Comparison of ENCODE assay signal across 24 cellular contexts in the genomic region with DNA sequence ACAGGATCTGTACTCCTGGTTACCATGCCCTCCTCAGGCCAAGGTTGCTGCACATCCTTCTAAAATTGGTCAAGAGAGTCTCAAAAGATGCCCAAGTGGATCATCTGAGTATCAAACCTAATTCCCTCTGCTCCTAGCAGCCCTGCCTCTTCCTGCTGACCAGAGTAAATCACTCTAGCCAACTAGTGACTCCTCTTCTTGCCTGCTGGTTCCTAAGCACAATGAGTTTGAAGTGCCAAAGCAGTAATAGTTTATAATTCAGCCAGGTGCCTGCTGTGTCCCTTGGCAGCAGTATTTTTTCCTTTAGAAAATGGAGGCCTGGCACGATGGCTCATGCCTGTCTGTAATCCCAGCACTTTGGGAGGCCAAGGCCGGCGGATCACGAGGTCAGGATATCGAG.
DNase-seq lines count a peak whose midpoint lies in the region; FAIRE-seq and TF ChIP-seq lines count a peak whose summit lies in the region.
"Had no signal": no experiment of that assay in that cellular context is flagged by ENCODE, and none has a peak within 500 bp of the region (broad histone marks: within the 10 kb centered on the region; RNA-seq: fewer than 3 reads in every experiment).

No MANE protein-coding gene starts in this region.

- TF ChIP-seq POLR2A in H1 (IDR thresholded peaks at IDR 0.05; ENCODE audit: control extremely low read depth in 1 of 2, low read depth in 2 of 2, low read length in 2 of 2), result no peak

- no peaks in the 10 kb centered on the region for H3K4me1 ChIP-seq in H1 (replicated peaks in 1 of 4; ENCODE audit: control insufficient read depth in 3 of 4, insufficient read depth in 4 of 4, low read length in 3 of 4)
- no peaks in the 10 kb centered on the region for H3K4me1 ChIP-seq in OCI-LY7 (ENCODE audit: insufficient read depth, low read length, poor library complexity, severe bottlenecking)
- H3K4me1 ChIP-seq: A549; BE2C; BLaER1 treated with 17β-estradiol and CSF1 and Interleukin-3, amounts not matched to agents 10 nM and 100 nM had no signal

- no TSS peak for BruUV-seq in OCI-LY7 (replicated peaks; lab: Mats Ljungman, UMichigan)

- no peak overlapping the region; the same call in 1 of the 2 replicates for H2AK5ac ChIP-seq in H1 (ENCODE audit: low read depth, low read length)

- H2BK15ac ChIP-seq in H1 (ENCODE audit: low read length), result no peak overlapping the region

- H4K91ac ChIP-seq in H1 (replicated peaks; ENCODE audit: insufficient read length, low read length), result peak overlapping the region; percentile 7

- H3K56ac ChIP-seq in H1 (replicated peaks; ENCODE audit: insufficient read length, low read depth, low read length), result no peak overlapping the region

- H4K8ac ChIP-seq in H1 (ENCODE audit: extremely low read depth, insufficient read depth, low read length), result no peak overlapping the region

- TF ChIP-seq CTCF in H1 (IDR thresholded peaks at IDR 0.05; ENCODE audit: control extremely low read depth in 1 of 3, insufficient read depth in 1 of 3, low read depth in 1 of 3, low read length in 3 of 3) (no peak), OCI-LY7 (conservative IDR thresholded peaks at IDR 0.05; ENCODE audit: low read length) (no peak)

- no peak overlapping the region for H3K18ac ChIP-seq in H1 (ENCODE audit: extremely low read depth, low read length)

- in situ Hi-C loops in G401 (cut with HindIII; ENCODE audit: low sequenced_read_pairs), result no loop called here

- no peak overlapping the region for H3K4ac ChIP-seq in H1 (replicated peaks; ENCODE audit: insufficient read length, low read depth, low read length)

- H3K4me3 ChIP-seq in H1 (ENCODE audit: extremely low read depth in 1 of 4, insufficient read depth in 2 of 4, low read depth in 3 of 4, low read length in 4 of 4) (no peak overlapping the region), OCI-LY7 (ENCODE audit: low read depth, low read length, poor library complexity, severe bottlenecking) (no peak overlapping the region)
- H3K4me3 ChIP-seq: A549; BLaER1 treated with 17β-estradiol and CSF1 and Interleukin-3, amounts not matched to agents 10 nM and 100 nM; GM23338 had no signal

- no peaks in the 10 kb centered on the region for H3K23me2 ChIP-seq in H1 (ENCODE audit: low read depth, low read length)

- H3K9me2 ChIP-seq in OCI-LY7 (ENCODE audit: insufficient read depth, low read length), result no peaks in the 10 kb centered on the region

- DNase-seq in G401 (ENCODE audit: low spot score), result peak; percentile 78
- DNase-seq in NCI-H446 treated with DMSO at 0.1 percent for 48 hours (lab: John Stamatoyannopoulos, UW), result peak; percentile 57
- DNase-seq in H1 (ENCODE audit: low read depth in 1 of 2, low spot score in 2 of 2), result no peak
- DNase-seq in OCI-LY7 (ENCODE audit: low spot score), result no peak
- DNase-seq in H4 (ENCODE audit: low spot score), result no peak
- no peak for DNase-seq in medulla oblongata (ENCODE audit: extremely low spot score)
- DNase-seq: 8988T; ACHN; AML-193; BE2C; CD4-positive, alpha-beta T cell; CD8-positive, alpha-beta memory T cell; DMS 273 treated with DMSO at 0.1 percent for 48 hours; DMS79; EL; GF-D8; H7; HCEC 1CT had no signal

- no peaks in the 10 kb centered on the region for H4K20me1 ChIP-seq in H1 (replicated peaks in 1 of 2; ENCODE audit: control insufficient read depth in 1 of 2, insufficient read depth in 2 of 2, low read length in 2 of 2)
- no peaks in the 10 kb centered on the region for H4K20me1 ChIP-seq in OCI-LY7 (ENCODE audit: insufficient read depth, low read length)
- H4K20me1 ChIP-seq: BLaER1 treated with 17β-estradiol and CSF1 and Interleukin-3, amounts not matched to agents 10 nM and 100 nM had no signal

- no peak overlapping the region for H2BK20ac ChIP-seq in H1 (ENCODE audit: low read length)

- POLR2A ChIA-PET in H1 (lab: Charles Lee; ENCODE audit: partially characterized antibody), result interaction anchor here (1.6 kb wide), 1 partner anchor 10 kb away, joined by 4 read pairs; no protein-coding TSS in a partner anchor
- POLR2A ChIA-PET in OCI-LY7 (lab: Charles Lee), result interaction anchor here (0.6 kb wide), 1 partner anchor 706 kb away, joined by 3 read pairs; no protein-coding TSS in a partner anchor

- 96% methylated on average over 5 of the region's 5 CpGs; no CpG with 5 or more reads in 1 of the 2 experiments for WGBS in H1 (ENCODE audit: extremely low coverage in 1 of 2, insufficient coverage in 1 of 2, insufficient read length in 1 of 2, insufficient replicate concordance in 2 of 2, low coverage in 1 of 2, low lambda C conversion rate in 2 of 2, missing lambda C conversion rate in 1 of 2), 2 experiments

- H3K14ac ChIP-seq in H1 (ENCODE audit: insufficient read length), result no peak overlapping the region

- H2BK120ac ChIP-seq in H1 (replicated peaks; ENCODE audit: low read depth, low read length), result no peak overlapping the region

- H2BK5ac ChIP-seq in H1 (ENCODE audit: low read depth, low read length), result no peak overlapping the region

- no peak for FAIRE-seq in H1 (lab: Jason Lieb, UNC)
- FAIRE-seq: A549, D721Med, GM12891, GM18507 had no signal

- H3K27me3 ChIP-seq in H1 (replicated peaks in 1 of 4; ENCODE audit: control insufficient read depth in 3 of 4, extremely low read depth in 1 of 4, insufficient read depth in 3 of 4, low read length in 3 of 4), result no peaks in the 10 kb centered on the region
- H3K27me3 ChIP-seq: BE2C; BLaER1 treated with 17β-estradiol and CSF1 and Interleukin-3, amounts not matched to agents 10 nM and 100 nM had no signal

- CTCF ChIA-PET in H1 (lab: Charles Lee; ENCODE audit: partially characterized antibody) (interaction anchor here (1.0 to 1.3 kb wide), 4 partner anchors 9 to 196 kb away, joined by 3 to 5 read pairs (median 4); no protein-coding TSS in a partner anchor), OCI-LY7 (lab: Charles Lee; ENCODE audit: unreplicated experiment) (no interaction called here)

- intact Hi-C loops in OCI-LY7 (cut with micrococcal nuclease; ENCODE audit: unreplicated experiment), result no loop called here

- H3K4me2 ChIP-seq in H1 (ENCODE audit: insufficient read depth in 1 of 2, low read depth in 2 of 2, low read length in 2 of 2) (no peak overlapping the region), OCI-LY7 (ENCODE audit: low read length) (no peak overlapping the region)
- H3K4me2 ChIP-seq: A549; BLaER1 treated with 17β-estradiol and CSF1 and Interleukin-3, amounts not matched to agents 10 nM and 100 nM; GM23338 had no signal

- H3K27ac ChIP-seq in H1 (ENCODE audit: low read depth, low read length) (no peak overlapping the region), OCI-LY7 (ENCODE audit: low read depth, low read length, poor library complexity, severe bottlenecking) (no peak overlapping the region)
- H3K27ac ChIP-seq: A549; BLaER1 treated with 17β-estradiol and CSF1 and Interleukin-3, amounts not matched to agents 10 nM and 100 nM had no signal

- no peak overlapping the region for H3K23ac ChIP-seq in H1 (ENCODE audit: insufficient read length)

- TF ChIP-seq RAD21 in H1 (IDR thresholded peaks at IDR 0.05 in 1 of 2, conservative IDR thresholded peaks at IDR 0.05 in 1 of 2; ENCODE audit: low read depth in 2 of 2, low read length in 2 of 2), result no peak

- TF ChIP-seq EP300 in H1 (IDR thresholded peaks at IDR 0.05; ENCODE audit: borderline replicate concordance in 1 of 2, low read depth in 2 of 2, low read length in 2 of 2), result no peak

- no peaks in the 10 kb centered on the region for H3K36me3 ChIP-seq in H1 (ENCODE audit: control insufficient read depth in 2 of 4, insufficient read depth in 4 of 4, low read length in 3 of 4)
- H3K36me3 ChIP-seq in OCI-LY7 (ENCODE audit: insufficient read depth, low read length), result no peaks in the 10 kb centered on the region
- H3K36me3 ChIP-seq: BE2C; BLaER1 treated with 17β-estradiol and CSF1 and Interleukin-3, amounts not matched to agents 10 nM and 100 nM had no signal

- no peaks in the 10 kb centered on the region for H3K9me3 ChIP-seq in H1 (ENCODE audit: insufficient read depth in 2 of 2, low read depth in 1 of 2, low read length in 1 of 2)
- no peaks in the 10 kb centered on the region for H3K9me3 ChIP-seq in OCI-LY7 (ENCODE audit: low read length)
- H3K9me3 ChIP-seq: A549; BE2C; BLaER1 treated with 17β-estradiol and CSF1 and Interleukin-3, amounts not matched to agents 10 nM and 100 nM had no signal

- no peaks in the 10 kb centered on the region for H3K79me1 ChIP-seq in H1 (ENCODE audit: low read depth, low read length)

- no peak overlapping the region for H2BK12ac ChIP-seq in H1 (ENCODE audit: low read depth, low read length)

- H3K79me2 ChIP-seq in H1 (ENCODE audit: control insufficient read depth in 1 of 2, insufficient read depth in 2 of 2, low read length in 2 of 2) (no peaks in the 10 kb centered on the region), OCI-LY7 (ENCODE audit: insufficient read depth, low read depth, low read length) (no peaks in the 10 kb centered on the region)

- no peak overlapping the region for H2AFZ ChIP-seq in H1 (ENCODE audit: low read length)
- H2AFZ ChIP-seq in OCI-LY7 (ENCODE audit: low read length), result no peak overlapping the region
- H2AFZ ChIP-seq: GM23338 had no signal

- H3K9ac ChIP-seq in H1 (replicated peaks in 1 of 4; ENCODE audit: extremely low read depth in 1 of 4, low read depth in 3 of 4, low read length in 3 of 4), result no peak overlapping the region
- H3K9ac ChIP-seq: BLaER1 treated with 17β-estradiol and CSF1 and Interleukin-3, amounts not matched to agents 10 nM and 100 nM had no signal

- H4K5ac ChIP-seq in H1 (ENCODE audit: insufficient read length, low read depth, low read length), result no peak overlapping the region

TF ChIP-seq in H1, 55 proteins besides CTCF, POLR2A, EP300 and RAD21:
- TF ChIP-seq RNF2 (IDR thresholded peaks at IDR 0.05; ENCODE audit: borderline replicate concordance, low read depth, low read length, missing control alignments, poor library complexity, severe bottlenecking), result no peak

Comparison
In these comparisons a context has a peak if more than half of its experiments do, and no peak if none do; other contexts are left out.
1. DNase-seq: peak in G401 (single experiment) and NCI-H446 treated with DMSO at 0.1 percent for 48 hours (single experiment); none in H1 (0 of 2), OCI-LY7 (single experiment), H4 (single experiment) and medulla oblongata (single experiment).